ENCODE assay signal across 8 cellular contexts in the genomic region with DNA sequence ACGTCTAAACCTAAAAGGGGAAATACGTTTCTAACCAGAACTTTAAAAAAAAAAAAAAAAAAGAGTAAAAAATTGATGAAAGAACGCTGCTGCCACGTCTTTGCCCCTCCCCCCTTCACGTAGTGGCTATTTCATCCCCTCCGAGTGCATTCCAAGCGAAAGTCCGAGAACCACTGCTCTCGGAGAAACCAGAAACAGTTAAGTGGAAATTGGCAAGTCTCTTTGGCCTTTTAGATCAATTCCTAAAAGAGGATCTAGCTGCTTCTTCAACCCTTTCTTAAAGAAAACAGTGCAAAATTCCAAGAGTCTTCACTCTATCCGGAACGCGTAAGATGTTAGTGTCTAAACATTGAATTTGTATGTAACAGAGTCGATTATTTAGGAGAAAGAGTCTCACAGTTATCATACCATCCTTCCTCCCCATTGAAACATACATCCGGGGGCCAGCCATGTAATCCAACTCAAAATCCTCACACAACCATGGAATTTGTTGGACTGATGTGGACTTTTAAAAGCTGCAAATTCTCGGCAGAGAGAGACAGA. TPM values are rescaled to one million over a fixed set of nuclear protein-coding genes. Genes with fewer than 3 reads are reported as not detected.
A peak's percentile ranks its signal among the peaks of the same experiment; 100 is the strongest.
DNase-seq lines count a peak whose midpoint lies in the region; ATAC-seq and TF ChIP-seq lines count a peak whose summit lies in the region.

No MANE protein-coding gene starts in this region.

- peak overlapping the region; percentile 95 for H3K9ac ChIP-seq in mucosa of rectum (ENCODE audit: low read depth in 1 of 2, low read length in 2 of 2)

- peak overlapping the region; percentile 89 for H3K27ac Mint-ChIP-seq in activated CD8-positive, alpha-beta memory T cell treated with anti-CD3 and anti-CD28 coated beads, Interleukin-2, amount 10 ng/mL, durations not matched to agents 7 days and 5 days

- peaks cover 6% of the 10 kb centered on the region for H3K36me3 Mint-ChIP-seq in activated CD8-positive, alpha-beta memory T cell treated with anti-CD3 and anti-CD28 coated beads, Interleukin-2, amount 10 ng/mL, durations not matched to agents 7 days and 5 days

- TF ChIP-seq CTCF in testis (IDR thresholded peaks at IDR 0.05): no peak

- H3K9me3 ChIP-seq in mucosa of rectum (ENCODE audit: control insufficient read depth in 2 of 2, low read length in 2 of 2): no peaks in the 10 kb centered on the region
- H3K9me3 ChIP-seq in testis: no peaks in the 10 kb centered on the region

- peak; percentile 0 for ATAC-seq in activated CD8-positive, alpha-beta memory T cell treated with anti-CD3 and anti-CD28 coated beads, Interleukin-2, amount 10 ng/mL, durations not matched to agents 7 days and 5 days
- ATAC-seq in HG02885 (IDR thresholded peaks at IDR 0.05; ENCODE audit: poor library complexity, unreplicated experiment): no peak

- DNase-seq in NCI-H345 (lab: John Stamatoyannopoulos, UW): peak; percentile 35
- DNase-seq in NCI-H345 treated with DMSO at 0.1 percent for 48 hours (lab: John Stamatoyannopoulos, UW; ENCODE audit: unreplicated experiment): no peak
- DNase-seq in NCI-H2227 (lab: John Stamatoyannopoulos, UW; ENCODE audit: unreplicated experiment): peak; percentile 44
- peak; percentile 59 for DNase-seq in activated CD8-positive, alpha-beta memory T cell treated with anti-CD3 and anti-CD28 coated beads, Interleukin-2, amount 10 ng/mL, durations not matched to agents 7 days and 5 days
- DNase-seq in epithelial cell of prostate (ENCODE audit: low read depth, low spot score): no peak
- peak; percentile 77 for DNase-seq in testis

- H3K4me1 Mint-ChIP-seq in activated CD8-positive, alpha-beta memory T cell treated with anti-CD3 and anti-CD28 coated beads, Interleukin-2, amount 10 ng/mL, durations not matched to agents 7 days and 5 days: peaks cover 35% of the 10 kb centered on the region

- no peaks in the 10 kb centered on the region for H3K27me3 Mint-ChIP-seq in activated CD8-positive, alpha-beta memory T cell treated with anti-CD3 and anti-CD28 coated beads, Interleukin-2, amount 10 ng/mL, durations not matched to agents 7 days and 5 days

- H3K36me3 ChIP-seq in mucosa of rectum (ENCODE audit: control insufficient read depth in 2 of 2, insufficient read depth in 2 of 2, low read length in 2 of 2) (peaks cover 0 to 2% of the 10 kb centered on the region in 2 donors), testis (ENCODE audit: low read depth, missing control alignments) (no peaks in the 10 kb centered on the region)

- CTCF ChIA-PET in activated CD8-positive, alpha-beta memory T cell treated with anti-CD3 and anti-CD28 coated beads, Interleukin-2, amount 10 ng/mL, durations not matched to agents 7 days and 5 days (lab: Charles Lee): interaction anchor here (0.6 to 6.6 kb wide), 23 partner anchors 12 to 731 kb away, joined by 3 to 51 read pairs (median 4); a partner anchor contains a TSS

- H3K27me3 ChIP-seq in mucosa of rectum (ENCODE audit: control insufficient read depth in 2 of 2, insufficient read depth in 2 of 2, low read length in 2 of 2): no peaks in the 10 kb centered on the region
- no peaks in the 10 kb centered on the region for H3K27me3 ChIP-seq in testis

- H3K4me3 Mint-ChIP-seq in activated CD8-positive, alpha-beta memory T cell treated with anti-CD3 and anti-CD28 coated beads, Interleukin-2, amount 10 ng/mL, durations not matched to agents 7 days and 5 days: peak overlapping the region; percentile 93

- no peaks in the 10 kb centered on the region for H3K9me3 Mint-ChIP-seq in activated CD8-positive, alpha-beta memory T cell treated with anti-CD3 and anti-CD28 coated beads, Interleukin-2, amount 10 ng/mL, durations not matched to agents 7 days and 5 days (ENCODE audit: low read depth)

- WGBS in testis, 2 donors: 0 to 1% methylated on average over 15 of the region's 15 CpGs

- intact Hi-C loops in testis (cut with DNase I; ENCODE audit: low total_unique reads): no loop called here

- H3K27ac ChIP-seq in epithelial cell of prostate (peak overlapping the region; percentile 70), mucosa of rectum (ENCODE audit: low read depth in 2 of 2, low read length in 2 of 2) (peak overlapping the region; percentile 90 to 94), testis (peak overlapping the region; percentile 99)

- TF ChIP-seq POLR2A in testis (IDR thresholded peaks at IDR 0.05): no peak

- H3K4me3 ChIP-seq in mucosa of rectum (ENCODE audit: low read length in 2 of 2): peak overlapping the region; percentile 82 to 95
- peak overlapping the region; percentile 82 to 97 for H3K4me3 ChIP-seq in testis

- H3K4me1 ChIP-seq in mucosa of rectum (ENCODE audit: control insufficient read depth in 2 of 2, insufficient read depth in 2 of 2, low read length in 2 of 2): peaks cover 8 to 11% of the 10 kb centered on the region in 2 donors
- peaks cover 15% of the 10 kb centered on the region for H3K4me1 ChIP-seq in testis

RNA-seq across cellular contexts. Expression of a gene that starts 1.1 kb away (rescaled TPM):
- total RNA-seq in activated CD8-positive, alpha-beta memory T cell treated with anti-CD3 and anti-CD28 coated beads, Interleukin-2, amount 10 ng/mL, durations not matched to agents 7 days and 5 days: 10 to 100 TPM; 29.8 to 30.5 TPM
- total RNA-seq in testis: 10 to 100 TPM; 19.0 to 20.2 TPM
- 28.1 TPM for polyA plus RNA-seq in testis (ENCODE audit: insufficient read depth, low read depth, low replicate concordance)

RNA-seq across cellular contexts. Expression of a gene that starts 14.7 kb away (rescaled TPM):
- 1 to 10 TPM; 1.2 TPM for total RNA-seq in activated CD8-positive, alpha-beta memory T cell treated with anti-CD3 and anti-CD28 coated beads, Interleukin-2, amount 10 ng/mL, durations not matched to agents 7 days and 5 days
- 1 to 10 TPM; 3.0 to 5.6 TPM for total RNA-seq in testis
- 5.9 TPM for polyA plus RNA-seq in testis (ENCODE audit: insufficient read depth, low read depth, low replicate concordance)

Comparison
In these comparisons a context has a peak if more than half of its experiments do, and no peak if none do; other contexts are left out.
1. DNase-seq: peak in NCI-H345 (single experiment), NCI-H2227 (single experiment), activated CD8-positive, alpha-beta memory T cell treated with anti-CD3 and anti-CD28 coated beads, Interleukin-2, amount 10 ng/mL, durations not matched to agents 7 days and 5 days (single experiment) and testis (single experiment); none in NCI-H345 treated with DMSO at 0.1 percent for 48 hours (single experiment) and epithelial cell of prostate (single experiment).
2. Peak in every context shown above with its lines, with median percentiles within 50 percentile points of each other: H3K27ac ChIP-seq.